Comparison of ENCODE assay signal across 1 cellular context in the genomic region with DNA sequence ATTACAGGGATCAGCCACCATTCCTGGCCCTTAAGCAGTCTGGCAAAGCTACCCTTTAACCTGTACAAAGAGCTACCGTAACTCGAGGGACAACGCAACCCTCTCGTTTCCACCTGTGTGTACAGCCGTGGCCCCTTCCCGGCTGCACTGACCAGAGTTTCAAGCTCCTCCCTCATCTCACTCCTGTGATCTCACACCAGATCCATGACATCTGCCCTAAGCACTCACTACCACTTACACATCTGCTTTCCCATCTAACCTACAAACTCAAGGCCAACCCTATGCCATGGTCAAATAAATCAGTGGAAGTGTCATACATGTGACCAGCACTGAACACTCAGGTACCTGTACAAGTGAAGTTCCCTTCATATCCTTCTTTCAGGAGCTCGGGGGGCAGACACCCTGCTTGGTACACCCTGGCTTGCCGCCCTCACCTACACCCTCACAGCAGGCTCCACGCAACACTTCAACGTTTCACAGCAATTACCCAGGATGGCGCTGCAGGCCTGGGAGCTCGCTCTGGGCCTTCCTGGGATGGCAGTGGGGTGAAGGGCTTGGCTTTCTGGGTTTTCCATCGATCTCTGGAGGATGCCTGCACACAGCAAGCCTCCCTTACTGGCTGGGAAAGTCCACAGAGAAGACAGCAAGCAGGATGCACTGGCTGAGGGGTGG.
TF ChIP-seq lines count a peak whose summit lies in the region.

No MANE protein-coding gene starts in this region.

TF ChIP-seq in WTC11, 78 proteins besides CTCF, POLR2A, EP300 and RAD21 (continued from another document):
- TF ChIP-seq, protein P1, sequence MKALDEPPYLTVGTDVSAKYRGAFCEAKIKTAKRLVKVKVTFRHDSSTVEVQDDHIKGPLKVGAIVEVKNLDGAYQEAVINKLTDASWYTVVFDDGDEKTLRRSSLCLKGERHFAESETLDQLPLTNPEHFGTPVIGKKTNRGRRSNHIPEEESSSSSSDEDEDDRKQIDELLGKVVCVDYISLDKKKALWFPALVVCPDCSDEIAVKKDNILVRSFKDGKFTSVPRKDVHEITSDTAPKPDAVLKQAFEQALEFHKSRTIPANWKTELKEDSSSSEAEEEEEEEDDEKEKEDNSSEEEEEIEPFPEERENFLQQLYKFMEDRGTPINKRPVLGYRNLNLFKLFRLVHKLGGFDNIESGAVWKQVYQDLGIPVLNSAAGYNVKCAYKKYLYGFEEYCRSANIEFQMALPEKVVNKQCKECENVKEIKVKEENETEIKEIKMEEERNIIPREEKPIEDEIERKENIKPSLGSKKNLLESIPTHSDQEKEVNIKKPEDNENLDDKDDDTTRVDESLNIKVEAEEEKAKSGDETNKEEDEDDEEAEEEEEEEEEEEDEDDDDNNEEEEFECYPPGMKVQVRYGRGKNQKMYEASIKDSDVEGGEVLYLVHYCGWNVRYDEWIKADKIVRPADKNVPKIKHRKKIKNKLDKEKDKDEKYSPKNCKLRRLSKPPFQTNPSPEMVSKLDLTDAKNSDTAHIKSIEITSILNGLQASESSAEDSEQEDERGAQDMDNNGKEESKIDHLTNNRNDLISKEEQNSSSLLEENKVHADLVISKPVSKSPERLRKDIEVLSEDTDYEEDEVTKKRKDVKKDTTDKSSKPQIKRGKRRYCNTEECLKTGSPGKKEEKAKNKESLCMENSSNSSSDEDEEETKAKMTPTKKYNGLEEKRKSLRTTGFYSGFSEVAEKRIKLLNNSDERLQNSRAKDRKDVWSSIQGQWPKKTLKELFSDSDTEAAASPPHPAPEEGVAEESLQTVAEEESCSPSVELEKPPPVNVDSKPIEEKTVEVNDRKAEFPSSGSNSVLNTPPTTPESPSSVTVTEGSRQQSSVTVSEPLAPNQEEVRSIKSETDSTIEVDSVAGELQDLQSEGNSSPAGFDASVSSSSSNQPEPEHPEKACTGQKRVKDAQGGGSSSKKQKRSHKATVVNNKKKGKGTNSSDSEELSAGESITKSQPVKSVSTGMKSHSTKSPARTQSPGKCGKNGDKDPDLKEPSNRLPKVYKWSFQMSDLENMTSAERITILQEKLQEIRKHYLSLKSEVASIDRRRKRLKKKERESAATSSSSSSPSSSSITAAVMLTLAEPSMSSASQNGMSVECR (CRISPR knock-in tag; IDR thresholded peaks at IDR 0.05; ENCODE audit: borderline replicate concordance), result no peak
- TF ChIP-seq, protein P2, sequence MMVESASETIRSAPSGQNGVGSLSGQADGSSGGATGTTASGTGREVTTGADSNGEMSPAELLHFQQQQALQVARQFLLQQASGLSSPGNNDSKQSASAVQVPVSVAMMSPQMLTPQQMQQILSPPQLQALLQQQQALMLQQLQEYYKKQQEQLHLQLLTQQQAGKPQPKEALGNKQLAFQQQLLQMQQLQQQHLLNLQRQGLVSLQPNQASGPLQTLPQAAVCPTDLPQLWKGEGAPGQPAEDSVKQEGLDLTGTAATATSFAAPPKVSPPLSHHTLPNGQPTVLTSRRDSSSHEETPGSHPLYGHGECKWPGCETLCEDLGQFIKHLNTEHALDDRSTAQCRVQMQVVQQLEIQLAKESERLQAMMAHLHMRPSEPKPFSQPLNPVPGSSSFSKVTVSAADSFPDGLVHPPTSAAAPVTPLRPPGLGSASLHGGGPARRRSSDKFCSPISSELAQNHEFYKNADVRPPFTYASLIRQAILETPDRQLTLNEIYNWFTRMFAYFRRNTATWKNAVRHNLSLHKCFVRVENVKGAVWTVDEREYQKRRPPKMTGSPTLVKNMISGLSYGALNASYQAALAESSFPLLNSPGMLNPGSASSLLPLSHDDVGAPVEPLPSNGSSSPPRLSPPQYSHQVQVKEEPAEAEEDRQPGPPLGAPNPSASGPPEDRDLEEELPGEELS (CRISPR knock-in tag; IDR thresholded peaks at IDR 0.05), result no peak
- TF ChIP-seq FOXP1 (CRISPR knock-in tag; IDR thresholded peaks at IDR 0.05; ENCODE audit: borderline replicate concordance) (no peak), SMAD4 (CRISPR knock-in tag; IDR thresholded peaks at IDR 0.05) (no peak), JUN (CRISPR knock-in tag; IDR thresholded peaks at IDR 0.05) (no peak), HMGA2 (CRISPR knock-in tag; IDR thresholded peaks at IDR 0.05) (no peak), FOXK1 (CRISPR knock-in tag; IDR thresholded peaks at IDR 0.05) (no peak), ATF1 (CRISPR knock-in tag; IDR thresholded peaks at IDR 0.05) (no peak), GRHL2 (CRISPR knock-in tag; IDR thresholded peaks at IDR 0.05; ENCODE audit: insufficient replicate concordance, severe bottlenecking) (no peak)
- TF ChIP-seq, protein P3, sequence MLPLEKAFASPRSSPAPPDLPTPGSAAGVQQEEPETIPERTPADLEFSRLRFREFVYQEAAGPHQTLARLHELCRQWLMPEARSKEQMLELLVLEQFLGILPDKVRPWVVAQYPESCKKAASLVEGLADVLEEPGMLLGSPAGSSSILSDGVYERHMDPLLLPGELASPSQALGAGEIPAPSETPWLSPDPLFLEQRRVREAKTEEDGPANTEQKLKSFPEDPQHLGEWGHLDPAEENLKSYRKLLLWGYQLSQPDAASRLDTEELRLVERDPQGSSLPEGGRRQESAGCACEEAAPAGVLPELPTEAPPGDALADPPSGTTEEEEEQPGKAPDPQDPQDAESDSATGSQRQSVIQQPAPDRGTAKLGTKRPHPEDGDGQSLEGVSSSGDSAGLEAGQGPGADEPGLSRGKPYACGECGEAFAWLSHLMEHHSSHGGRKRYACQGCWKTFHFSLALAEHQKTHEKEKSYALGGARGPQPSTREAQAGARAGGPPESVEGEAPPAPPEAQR (CRISPR knock-in tag; IDR thresholded peaks at IDR 0.05), result no peak
- TF ChIP-seq, protein P4, sequence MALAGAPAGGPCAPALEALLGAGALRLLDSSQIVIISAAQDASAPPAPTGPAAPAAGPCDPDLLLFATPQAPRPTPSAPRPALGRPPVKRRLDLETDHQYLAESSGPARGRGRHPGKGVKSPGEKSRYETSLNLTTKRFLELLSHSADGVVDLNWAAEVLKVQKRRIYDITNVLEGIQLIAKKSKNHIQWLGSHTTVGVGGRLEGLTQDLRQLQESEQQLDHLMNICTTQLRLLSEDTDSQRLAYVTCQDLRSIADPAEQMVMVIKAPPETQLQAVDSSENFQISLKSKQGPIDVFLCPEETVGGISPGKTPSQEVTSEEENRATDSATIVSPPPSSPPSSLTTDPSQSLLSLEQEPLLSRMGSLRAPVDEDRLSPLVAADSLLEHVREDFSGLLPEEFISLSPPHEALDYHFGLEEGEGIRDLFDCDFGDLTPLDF (CRISPR knock-in tag; IDR thresholded peaks at IDR 0.05), result no peak
- TF ChIP-seq, protein P5, sequence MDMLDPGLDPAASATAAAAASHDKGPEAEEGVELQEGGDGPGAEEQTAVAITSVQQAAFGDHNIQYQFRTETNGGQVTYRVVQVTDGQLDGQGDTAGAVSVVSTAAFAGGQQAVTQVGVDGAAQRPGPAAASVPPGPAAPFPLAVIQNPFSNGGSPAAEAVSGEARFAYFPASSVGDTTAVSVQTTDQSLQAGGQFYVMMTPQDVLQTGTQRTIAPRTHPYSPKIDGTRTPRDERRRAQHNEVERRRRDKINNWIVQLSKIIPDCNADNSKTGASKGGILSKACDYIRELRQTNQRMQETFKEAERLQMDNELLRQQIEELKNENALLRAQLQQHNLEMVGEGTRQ (CRISPR knock-in tag; IDR thresholded peaks at IDR 0.05), result no peak
- TF ChIP-seq, protein P6, sequence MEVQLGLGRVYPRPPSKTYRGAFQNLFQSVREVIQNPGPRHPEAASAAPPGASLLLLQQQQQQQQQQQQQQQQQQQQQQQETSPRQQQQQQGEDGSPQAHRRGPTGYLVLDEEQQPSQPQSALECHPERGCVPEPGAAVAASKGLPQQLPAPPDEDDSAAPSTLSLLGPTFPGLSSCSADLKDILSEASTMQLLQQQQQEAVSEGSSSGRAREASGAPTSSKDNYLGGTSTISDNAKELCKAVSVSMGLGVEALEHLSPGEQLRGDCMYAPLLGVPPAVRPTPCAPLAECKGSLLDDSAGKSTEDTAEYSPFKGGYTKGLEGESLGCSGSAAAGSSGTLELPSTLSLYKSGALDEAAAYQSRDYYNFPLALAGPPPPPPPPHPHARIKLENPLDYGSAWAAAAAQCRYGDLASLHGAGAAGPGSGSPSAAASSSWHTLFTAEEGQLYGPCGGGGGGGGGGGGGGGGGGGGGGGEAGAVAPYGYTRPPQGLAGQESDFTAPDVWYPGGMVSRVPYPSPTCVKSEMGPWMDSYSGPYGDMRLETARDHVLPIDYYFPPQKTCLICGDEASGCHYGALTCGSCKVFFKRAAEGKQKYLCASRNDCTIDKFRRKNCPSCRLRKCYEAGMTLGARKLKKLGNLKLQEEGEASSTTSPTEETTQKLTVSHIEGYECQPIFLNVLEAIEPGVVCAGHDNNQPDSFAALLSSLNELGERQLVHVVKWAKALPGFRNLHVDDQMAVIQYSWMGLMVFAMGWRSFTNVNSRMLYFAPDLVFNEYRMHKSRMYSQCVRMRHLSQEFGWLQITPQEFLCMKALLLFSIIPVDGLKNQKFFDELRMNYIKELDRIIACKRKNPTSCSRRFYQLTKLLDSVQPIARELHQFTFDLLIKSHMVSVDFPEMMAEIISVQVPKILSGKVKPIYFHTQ (CRISPR knock-in tag; IDR thresholded peaks at IDR 0.05), result no peak
